Comparison of ENCODE assay signal across 8 cellular contexts in genomic region chr13:26707122-26708006, GRCh38. TPM values are rescaled to one million over a fixed set of nuclear protein-coding genes. Genes with fewer than 3 reads are reported as not detected.
A peak's percentile ranks its signal among the peaks of the same experiment; 100 is the strongest.
DNase-seq lines count a peak whose midpoint lies in the region; ATAC-seq and TF ChIP-seq lines count a peak whose summit lies in the region.

No MANE protein-coding gene starts in this region.

- H3K4me3 ChIP-seq in retinal pigment epithelial cell (ENCODE audit: low read length) = no peak overlapping the region

- TF ChIP-seq CTCF in retinal pigment epithelial cell (conservative IDR thresholded peaks at IDR 0.05; ENCODE audit: low read depth, low read length) = peak; percentile 68

- DNase-seq in EL (peak; percentile 49), HUDEP-2 (lab: John Stamatoyannopoulos, UW; ENCODE audit: unreplicated experiment in 76 of 76) (peak in 44 of 76 experiments; percentile 1 to 58 (median 18)), NCI-H82 (lab: John Stamatoyannopoulos, UW) (peak; percentile 86), amniotic stem cell (lab: John Stamatoyannopoulos, UW) (peak; percentile 9), left ventricle myocardium superior (no peak), retinal pigment epithelial cell (ENCODE audit: low read depth) (no peak), OCI-M2 (lab: John Stamatoyannopoulos, UW; ENCODE audit: unreplicated experiment) (no peak)

- intact Hi-C loops in left ventricle myocardium superior (cut with micrococcal nuclease) = no loop called here

- ATAC-seq in left ventricle myocardium superior (peak; percentile 74), HG03095 (IDR thresholded peaks at IDR 0.05; ENCODE audit: unreplicated experiment) (no peak)

RNA-seq across cellular contexts. Expression of gene GPR12, which starts 53.2 kb away (rescaled TPM):
- total RNA-seq in left ventricle myocardium superior = 0.15 TPM

Comparison
In these comparisons a context has a peak if more than half of its experiments do, and no peak if none do; other contexts are left out.
1. DNase-seq: peak in EL (single experiment), HUDEP-2 (44 of 76), NCI-H82 (single experiment) and amniotic stem cell (single experiment); none in left ventricle myocardium superior (single experiment), retinal pigment epithelial cell (single experiment) and OCI-M2 (single experiment).